In the genomic region with DNA sequence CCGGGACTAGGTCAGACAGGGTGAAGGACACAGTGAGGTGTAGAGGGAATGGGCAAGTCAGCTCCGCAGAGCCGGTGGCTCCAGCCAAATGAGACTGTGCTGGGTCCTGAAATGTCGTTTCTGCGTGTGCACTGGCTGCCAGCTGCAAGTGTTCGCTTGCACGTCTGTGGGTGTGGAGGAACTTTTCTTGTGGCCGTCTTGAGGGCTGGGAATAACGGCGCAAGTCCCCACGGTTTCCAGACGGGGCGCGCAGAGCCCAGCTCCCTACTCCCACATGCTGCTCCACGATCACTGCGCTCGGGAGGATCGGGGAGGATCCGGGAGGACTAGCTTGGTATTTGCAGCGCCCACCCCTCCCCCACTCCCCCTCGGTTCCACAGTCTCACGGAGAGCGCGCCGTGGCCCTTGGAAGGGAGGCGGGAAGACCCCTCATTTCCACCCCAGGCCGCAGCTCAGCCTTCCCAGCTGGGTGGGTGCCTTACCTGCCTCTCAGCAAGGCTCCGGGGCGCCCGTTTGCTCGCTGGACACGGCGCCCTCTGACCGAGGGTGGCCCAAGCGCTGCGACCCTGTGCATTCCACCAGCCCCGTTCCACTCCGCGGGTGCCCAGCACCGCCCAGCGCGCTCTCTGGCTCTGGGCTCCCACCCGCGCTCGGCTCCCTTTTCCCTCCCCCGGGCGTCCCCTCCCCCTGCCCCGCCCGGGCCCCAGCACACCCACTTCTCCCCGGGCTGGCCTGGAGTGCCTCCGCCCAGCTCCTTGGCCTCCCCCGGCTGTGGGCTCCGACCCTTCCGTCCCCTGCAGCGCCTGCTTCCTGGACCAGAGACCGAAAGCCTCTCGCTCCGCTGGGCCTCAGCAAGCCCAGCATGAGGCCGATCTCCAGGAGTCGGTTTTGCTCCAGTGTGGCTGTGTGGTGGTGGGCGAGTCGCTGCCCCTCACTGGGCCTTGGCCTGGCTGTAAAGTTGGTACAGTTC, we compare ENCODE assay signal across 1 cellular context.
TF ChIP-seq lines count a peak whose summit lies in the region.

Gene KCNE3, minus strand, starts transcription at position 634 of the 970 bp plus-strand sequence. CDS start 9,986 bp downstream, outside the sequence.

TF ChIP-seq in K562, 482 proteins besides CTCF, POLR2A, EP300 and RAD21 (continued from another document and continues in another):
- TF ChIP-seq MAZ (CRISPR knock-in tag; conservative IDR thresholded peaks at IDR 0.05 in 1 of 2, IDR thresholded peaks at IDR 0.05 in 1 of 2) = peak in 1 of 2 experiments; percentile 57; a peak in 1 of 4 replicates
- TF ChIP-seq CREB3L1 (IDR thresholded peaks at IDR 0.05; ENCODE audit: borderline replicate concordance, low read depth) = no peak
- TF ChIP-seq RFX7 (CRISPR knock-in tag; IDR thresholded peaks at IDR 0.05) = no peak
- no peak for TF ChIP-seq ARID3A (IDR thresholded peaks at IDR 0.05; ENCODE audit: borderline replicate concordance, low read depth, low read length)
- TF ChIP-seq MTA2 (IDR thresholded peaks at IDR 0.05; ENCODE audit: low read depth) = no peak
- TF ChIP-seq BRF1 (IDR thresholded peaks at IDR 0.05; ENCODE audit: borderline replicate concordance, extremely low read depth, insufficient read length) = no peak
- no peak for TF ChIP-seq ZNF311 (CRISPR knock-in tag; IDR thresholded peaks at IDR 0.05)
- no peak for TF ChIP-seq HSF4 (CRISPR knock-in tag; IDR thresholded peaks at IDR 0.05; ENCODE audit: borderline replicate concordance)
- no peak for TF ChIP-seq ZNF408 (CRISPR knock-in tag; IDR thresholded peaks at IDR 0.05; ENCODE audit: low read depth)
- TF ChIP-seq OTX1 (CRISPR knock-in tag; IDR thresholded peaks at IDR 0.05) = no peak
- TF ChIP-seq ZNF347 (CRISPR knock-in tag; IDR thresholded peaks at IDR 0.05; ENCODE audit: low read depth) = no peak
- no peak for TF ChIP-seq ZFPM2 (CRISPR knock-in tag; IDR thresholded peaks at IDR 0.05)
- peak; percentile 47; the same call in 1 of the 2 replicates for TF ChIP-seq PHF8 (IDR thresholded peaks at IDR 0.05; ENCODE audit: borderline replicate concordance, low read length)
- 0 out of 2 replicates have a peak, but pooled peaks have one; percentile 11 for TF ChIP-seq CXXC5 (CRISPR knock-in tag; IDR thresholded peaks at IDR 0.05)
- TF ChIP-seq, protein P1, sequence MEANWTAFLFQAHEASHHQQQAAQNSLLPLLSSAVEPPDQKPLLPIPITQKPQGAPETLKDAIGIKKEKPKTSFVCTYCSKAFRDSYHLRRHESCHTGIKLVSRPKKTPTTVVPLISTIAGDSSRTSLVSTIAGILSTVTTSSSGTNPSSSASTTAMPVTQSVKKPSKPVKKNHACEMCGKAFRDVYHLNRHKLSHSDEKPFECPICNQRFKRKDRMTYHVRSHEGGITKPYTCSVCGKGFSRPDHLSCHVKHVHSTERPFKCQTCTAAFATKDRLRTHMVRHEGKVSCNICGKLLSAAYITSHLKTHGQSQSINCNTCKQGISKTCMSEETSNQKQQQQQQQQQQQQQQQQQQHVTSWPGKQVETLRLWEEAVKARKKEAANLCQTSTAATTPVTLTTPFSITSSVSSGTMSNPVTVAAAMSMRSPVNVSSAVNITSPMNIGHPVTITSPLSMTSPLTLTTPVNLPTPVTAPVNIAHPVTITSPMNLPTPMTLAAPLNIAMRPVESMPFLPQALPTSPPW (CRISPR knock-in tag; IDR thresholded peaks at IDR 0.05) = peak; percentile 76
- no peak for TF ChIP-seq HIVEP1 (CRISPR knock-in tag; IDR thresholded peaks at IDR 0.05)
- TF ChIP-seq, protein P2, sequence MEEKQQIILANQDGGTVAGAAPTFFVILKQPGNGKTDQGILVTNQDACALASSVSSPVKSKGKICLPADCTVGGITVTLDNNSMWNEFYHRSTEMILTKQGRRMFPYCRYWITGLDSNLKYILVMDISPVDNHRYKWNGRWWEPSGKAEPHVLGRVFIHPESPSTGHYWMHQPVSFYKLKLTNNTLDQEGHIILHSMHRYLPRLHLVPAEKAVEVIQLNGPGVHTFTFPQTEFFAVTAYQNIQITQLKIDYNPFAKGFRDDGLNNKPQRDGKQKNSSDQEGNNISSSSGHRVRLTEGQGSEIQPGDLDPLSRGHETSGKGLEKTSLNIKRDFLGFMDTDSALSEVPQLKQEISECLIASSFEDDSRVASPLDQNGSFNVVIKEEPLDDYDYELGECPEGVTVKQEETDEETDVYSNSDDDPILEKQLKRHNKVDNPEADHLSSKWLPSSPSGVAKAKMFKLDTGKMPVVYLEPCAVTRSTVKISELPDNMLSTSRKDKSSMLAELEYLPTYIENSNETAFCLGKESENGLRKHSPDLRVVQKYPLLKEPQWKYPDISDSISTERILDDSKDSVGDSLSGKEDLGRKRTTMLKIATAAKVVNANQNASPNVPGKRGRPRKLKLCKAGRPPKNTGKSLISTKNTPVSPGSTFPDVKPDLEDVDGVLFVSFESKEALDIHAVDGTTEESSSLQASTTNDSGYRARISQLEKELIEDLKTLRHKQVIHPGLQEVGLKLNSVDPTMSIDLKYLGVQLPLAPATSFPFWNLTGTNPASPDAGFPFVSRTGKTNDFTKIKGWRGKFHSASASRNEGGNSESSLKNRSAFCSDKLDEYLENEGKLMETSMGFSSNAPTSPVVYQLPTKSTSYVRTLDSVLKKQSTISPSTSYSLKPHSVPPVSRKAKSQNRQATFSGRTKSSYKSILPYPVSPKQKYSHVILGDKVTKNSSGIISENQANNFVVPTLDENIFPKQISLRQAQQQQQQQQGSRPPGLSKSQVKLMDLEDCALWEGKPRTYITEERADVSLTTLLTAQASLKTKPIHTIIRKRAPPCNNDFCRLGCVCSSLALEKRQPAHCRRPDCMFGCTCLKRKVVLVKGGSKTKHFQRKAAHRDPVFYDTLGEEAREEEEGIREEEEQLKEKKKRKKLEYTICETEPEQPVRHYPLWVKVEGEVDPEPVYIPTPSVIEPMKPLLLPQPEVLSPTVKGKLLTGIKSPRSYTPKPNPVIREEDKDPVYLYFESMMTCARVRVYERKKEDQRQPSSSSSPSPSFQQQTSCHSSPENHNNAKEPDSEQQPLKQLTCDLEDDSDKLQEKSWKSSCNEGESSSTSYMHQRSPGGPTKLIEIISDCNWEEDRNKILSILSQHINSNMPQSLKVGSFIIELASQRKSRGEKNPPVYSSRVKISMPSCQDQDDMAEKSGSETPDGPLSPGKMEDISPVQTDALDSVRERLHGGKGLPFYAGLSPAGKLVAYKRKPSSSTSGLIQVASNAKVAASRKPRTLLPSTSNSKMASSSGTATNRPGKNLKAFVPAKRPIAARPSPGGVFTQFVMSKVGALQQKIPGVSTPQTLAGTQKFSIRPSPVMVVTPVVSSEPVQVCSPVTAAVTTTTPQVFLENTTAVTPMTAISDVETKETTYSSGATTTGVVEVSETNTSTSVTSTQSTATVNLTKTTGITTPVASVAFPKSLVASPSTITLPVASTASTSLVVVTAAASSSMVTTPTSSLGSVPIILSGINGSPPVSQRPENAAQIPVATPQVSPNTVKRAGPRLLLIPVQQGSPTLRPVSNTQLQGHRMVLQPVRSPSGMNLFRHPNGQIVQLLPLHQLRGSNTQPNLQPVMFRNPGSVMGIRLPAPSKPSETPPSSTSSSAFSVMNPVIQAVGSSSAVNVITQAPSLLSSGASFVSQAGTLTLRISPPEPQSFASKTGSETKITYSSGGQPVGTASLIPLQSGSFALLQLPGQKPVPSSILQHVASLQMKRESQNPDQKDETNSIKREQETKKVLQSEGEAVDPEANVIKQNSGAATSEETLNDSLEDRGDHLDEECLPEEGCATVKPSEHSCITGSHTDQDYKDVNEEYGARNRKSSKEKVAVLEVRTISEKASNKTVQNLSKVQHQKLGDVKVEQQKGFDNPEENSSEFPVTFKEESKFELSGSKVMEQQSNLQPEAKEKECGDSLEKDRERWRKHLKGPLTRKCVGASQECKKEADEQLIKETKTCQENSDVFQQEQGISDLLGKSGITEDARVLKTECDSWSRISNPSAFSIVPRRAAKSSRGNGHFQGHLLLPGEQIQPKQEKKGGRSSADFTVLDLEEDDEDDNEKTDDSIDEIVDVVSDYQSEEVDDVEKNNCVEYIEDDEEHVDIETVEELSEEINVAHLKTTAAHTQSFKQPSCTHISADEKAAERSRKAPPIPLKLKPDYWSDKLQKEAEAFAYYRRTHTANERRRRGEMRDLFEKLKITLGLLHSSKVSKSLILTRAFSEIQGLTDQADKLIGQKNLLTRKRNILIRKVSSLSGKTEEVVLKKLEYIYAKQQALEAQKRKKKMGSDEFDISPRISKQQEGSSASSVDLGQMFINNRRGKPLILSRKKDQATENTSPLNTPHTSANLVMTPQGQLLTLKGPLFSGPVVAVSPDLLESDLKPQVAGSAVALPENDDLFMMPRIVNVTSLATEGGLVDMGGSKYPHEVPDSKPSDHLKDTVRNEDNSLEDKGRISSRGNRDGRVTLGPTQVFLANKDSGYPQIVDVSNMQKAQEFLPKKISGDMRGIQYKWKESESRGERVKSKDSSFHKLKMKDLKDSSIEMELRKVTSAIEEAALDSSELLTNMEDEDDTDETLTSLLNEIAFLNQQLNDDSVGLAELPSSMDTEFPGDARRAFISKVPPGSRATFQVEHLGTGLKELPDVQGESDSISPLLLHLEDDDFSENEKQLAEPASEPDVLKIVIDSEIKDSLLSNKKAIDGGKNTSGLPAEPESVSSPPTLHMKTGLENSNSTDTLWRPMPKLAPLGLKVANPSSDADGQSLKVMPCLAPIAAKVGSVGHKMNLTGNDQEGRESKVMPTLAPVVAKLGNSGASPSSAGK (IDR thresholded peaks at IDR 0.05) = peak; percentile 46; the same call in 1 of the 2 replicates
- no peak for TF ChIP-seq HDGF (IDR thresholded peaks at IDR 0.05)
- TF ChIP-seq BCLAF1 (IDR thresholded peaks at IDR 0.05; ENCODE audit: borderline replicate concordance in 1 of 2, control insufficient read depth in 1 of 2, low read depth in 2 of 2, low read length in 1 of 2) = no peak
- 0 out of 2 replicates have a peak, but pooled peaks have one; percentile 39 for TF ChIP-seq E2F3 (CRISPR knock-in tag; IDR thresholded peaks at IDR 0.05)
- TF ChIP-seq ZFX (CRISPR knock-in tag; IDR thresholded peaks at IDR 0.05) = peak; percentile 71
- no peak for TF ChIP-seq YY1 (IDR thresholded peaks at IDR 0.05; ENCODE audit: borderline replicate concordance in 1 of 3, control insufficient read depth in 1 of 3, extremely low read depth in 1 of 3, insufficient read depth in 3 of 3, insufficient read length in 1 of 3, insufficient replicate concordance in 2 of 3, low read depth in 1 of 3, low read length in 2 of 3)
- TF ChIP-seq ZNF263 (CRISPR knock-in tag; IDR thresholded peaks at IDR 0.05; ENCODE audit: borderline replicate concordance) = peak; percentile 93
- TF ChIP-seq KDM1A (IDR thresholded peaks at IDR 0.05) = 0 out of 4 replicates have a peak, but pooled peaks of 1 of the 2 experiments have one; percentile 15
- no peak for TF ChIP-seq PML (IDR thresholded peaks at IDR 0.05; ENCODE audit: low read length)
- no peak for TF ChIP-seq CREM (IDR thresholded peaks at IDR 0.05; ENCODE audit: low read depth)
- TF ChIP-seq YBX1 (IDR thresholded peaks at IDR 0.05) = no peak
- no peak for TF ChIP-seq ZC3H8 (IDR thresholded peaks at IDR 0.05)
- no peak for TF ChIP-seq ELF1 (tag; IDR thresholded peaks at IDR 0.05)
- no peak for TF ChIP-seq ZC3H11A (IDR thresholded peaks at IDR 0.05; ENCODE audit: low read depth, low read length)
- TF ChIP-seq ZNF830 (CRISPR knock-in tag; IDR thresholded peaks at IDR 0.05) = no peak
- peak; percentile 21 for TF ChIP-seq ZFP36 (IDR thresholded peaks at IDR 0.05; ENCODE audit: low read depth, low read length, partially characterized antibody)
- TF ChIP-seq NEUROD1 (IDR thresholded peaks at IDR 0.05; ENCODE audit: borderline replicate concordance, low read depth, low read length, partially characterized antibody) = no peak
- TF ChIP-seq MEF2A (IDR thresholded peaks at IDR 0.05; ENCODE audit: control insufficient read depth, low read depth, low read length) = no peak
- no peak for TF ChIP-seq GATAD2B (IDR thresholded peaks at IDR 0.05; ENCODE audit: borderline replicate concordance)
